ENCODE assay signal across 18 cellular contexts in genomic region chr18:48308027-48308635, GRCh38.
DNase-seq lines count a peak whose midpoint lies in the region; TF ChIP-seq lines count a peak whose summit lies in the region.
"Had no signal": no experiment of that assay in that cellular context is flagged by ENCODE, and none has a peak within 500 bp of the region (broad histone marks: within the 10 kb centered on the region; RNA-seq: fewer than 3 reads in every experiment).

No MANE protein-coding gene starts in this region.

- no TSS peak for BruUV-seq in PC-9 (replicated peaks; lab: Mats Ljungman, UMichigan)

- peak overlapping the region; percentile 64 for H3K4me2 ChIP-seq in PC-9

- H3K79me2 ChIP-seq in PC-9 (ENCODE audit: low read depth): no peaks in the 10 kb centered on the region

- H3K4me3 ChIP-seq in PC-9 (no peak overlapping the region), spleen (no peak overlapping the region)
- H3K4me3 ChIP-seq: suprapubic skin had no signal

- WGBS in spleen, 5 donors: 58 to 70% (median 65%) methylated on average over 3 of the region's 3 CpGs

- H3K36me3 ChIP-seq in PC-9 (ENCODE audit: low read depth): no peaks in the 10 kb centered on the region
- no peaks in the 10 kb centered on the region for H3K36me3 ChIP-seq in spleen
- H3K36me3 ChIP-seq: brain microvascular endothelial cell, suprapubic skin had no signal

- no peaks in the 10 kb centered on the region for H3K9me2 ChIP-seq in PC-9 (ENCODE audit: insufficient read depth)

- no peak overlapping the region for H2AFZ ChIP-seq in PC-9

- no peak for TF ChIP-seq POLR2A in spleen (IDR thresholded peaks at IDR 0.05)

- DNase-seq in HPDE6-E6E7 (ENCODE audit: extremely low spot score) (peak; percentile 72), PC-9 (peak; percentile 59 to 90), islet precursor cell (peak; percentile 71), spleen (peak; percentile 57), HK-2 (ENCODE audit: unreplicated experiment) (no peak), Kasumi-1 (lab: John Stamatoyannopoulos, UW) (no peak), NCI-H128 (lab: John Stamatoyannopoulos, UW; ENCODE audit: unreplicated experiment) (no peak)
- DNase-seq: activated naive CD8-positive, alpha-beta T cell treated with anti-CD3 and anti-CD28 coated beads, Interleukin-2, amount 10 ng/mL, durations not matched to agents 7 days and 5 days; brain microvascular endothelial cell; dermis blood vessel endothelial cell; DND-41; KG1; NCI-H1092 treated with DMSO at 0.1 percent for 48 hours; NCI-H2171; nucleus accumbens; right cardiac atrium; stimulated activated CD4-positive, alpha-beta T cell treated with anti-CD3 and anti-CD28 coated beads, Interleukin-15, amount 100 ng/mL, for 24 hours had no signal

- no peaks in the 10 kb centered on the region for H3K27me3 ChIP-seq in PC-9 (ENCODE audit: insufficient read depth, low read depth)
- no peaks in the 10 kb centered on the region for H3K27me3 ChIP-seq in spleen (replicated peaks in 1 of 7)
- H3K27me3 ChIP-seq: brain microvascular endothelial cell, suprapubic skin had no signal

- no peaks in the 10 kb centered on the region for H4K20me1 ChIP-seq in PC-9 (ENCODE audit: insufficient read depth)

- intact Hi-C loops in PC-9 (cut with micrococcal nuclease; ENCODE audit: unreplicated experiment) (no loop called here), spleen (cut with DNase I; ENCODE audit: low total_unique reads) (no loop called here)

- POLR2A ChIA-PET in PC-9 (lab: Charles Lee; ENCODE audit: unreplicated experiment): no interaction called here

- peaks cover 33% of the 10 kb centered on the region for H3K4me1 ChIP-seq in PC-9 (replicated peaks; ENCODE audit: insufficient read depth)
- H3K4me1 ChIP-seq in spleen: peaks cover 0 to 31% (median 1%) of the 10 kb centered on the region in 6 donors

- H3K9me3 ChIP-seq in PC-9 (ENCODE audit: insufficient read depth, low read depth) (no peaks in the 10 kb centered on the region), spleen (no peaks in the 10 kb centered on the region)
- H3K9me3 ChIP-seq: suprapubic skin had no signal

- TF ChIP-seq CTCF in PC-9 (conservative IDR thresholded peaks at IDR 0.05) (no peak), spleen (IDR thresholded peaks at IDR 0.05 in 8 of 11, conservative IDR thresholded peaks at IDR 0.05 in 3 of 11) (no peak)

- H3F3A ChIP-seq in PC-9 (ENCODE audit: insufficient read depth, low read depth): no peaks in the 10 kb centered on the region

- no peak overlapping the region for H3K27ac ChIP-seq in PC-9
- no peak overlapping the region for H3K27ac ChIP-seq in spleen
- H3K27ac ChIP-seq: brain microvascular endothelial cell, suprapubic skin had no signal

- CTCF ChIA-PET in PC-9 (lab: Charles Lee): no interaction called here

Comparison
In these comparisons a context has a peak if more than half of its experiments do, and no peak if none do; other contexts are left out.
1. DNase-seq: peak in HPDE6-E6E7 (single experiment), PC-9 (2 of 2), islet precursor cell (single experiment) and spleen (single experiment); none in HK-2 (single experiment), Kasumi-1 (0 of 2) and NCI-H128 (single experiment).